Comparison of ENCODE assay signal across 38 cellular contexts in genomic region chr13:104017317-104017716, GRCh38.
"Had no signal": no experiment of that assay in that cellular context is flagged by ENCODE, and none has a peak within 500 bp of the region (broad histone marks: within the 10 kb centered on the region; RNA-seq: fewer than 3 reads in every experiment).

No MANE protein-coding gene starts in this region.

- H3K4me3 ChIP-seq: ascending aorta, cardiac muscle cell had no signal

- H3K9me3 Mint-ChIP-seq: activated B cell treated with CpG ODN at 0.5 μM for 24 hours; activated CD4-positive, alpha-beta T cell treated with anti-CD3 and anti-CD28 coated beads, Interleukin-2, amount 10 ng/mL, durations not matched to agents 24 days and 14 days; brain; central memory CD8-positive, alpha-beta T cell had no signal

- H3K36me3 Mint-ChIP-seq: activated CD4-positive, alpha-beta memory T cell treated with anti-CD3 and anti-CD28 coated beads for 36 hours; activated naive CD4-positive, alpha-beta T cell treated with anti-CD3 and anti-CD28 coated beads, Interleukin-2, amount 10 ng/mL, durations not matched to agents 7 days and 5 days; activated naive CD4-positive, alpha-beta T cell treated with anti-CD3 and anti-CD28 coated beads, Interleukin-2, amount 50 U/mL, for 24 hours; activated naive CD8-positive, alpha-beta T cell; activated naive CD8-positive, alpha-beta T cell treated with anti-CD3 and anti-CD28 coated beads, Interleukin-2, amount 10 ng/mL, durations not matched to agents 7 days and 5 days; brain had no signal

- H3K4me1 ChIP-seq: ascending aorta had no signal

- H3K36me3 ChIP-seq: ascending aorta, cardiac muscle cell had no signal

- H3K27ac ChIP-seq: ascending aorta, cardiac muscle cell, VCaP had no signal

- H3K27me3 ChIP-seq: ascending aorta, cardiac muscle cell had no signal

- ATAC-seq: activated CD8-positive, alpha-beta T cell treated with anti-CD3 and anti-CD28 coated beads for 36 hours; activated naive CD8-positive, alpha-beta T cell treated with anti-CD3 and anti-CD28 coated beads, Interleukin-2, amount 50 U/mL, for 24 hours; activated T-cell treated with anti-CD3 and anti-CD28 coated beads, Interleukin-2, amount 50 U/mL, for 4 hours; activated T-cell treated with anti-CD3 and anti-CD28 coated beads, Interleukin-2, amount 50 U/mL, for 72 hours; activated T-helper 17 cell treated with anti-CD3 and anti-CD28 coated beads, Interleukin-2, amount 50 U/mL, for 72 hours had no signal

- FAIRE-seq: bronchial epithelial cell, TTC549 had no signal

- H3K27me3 Mint-ChIP-seq: activated B cell treated with CpG ODN at 0.5 μM for 24 hours; activated CD4-positive, alpha-beta memory T cell treated with anti-CD3 and anti-CD28 coated beads for 36 hours; activated CD4-positive, alpha-beta T cell treated with anti-CD3 and anti-CD28 coated beads, Interleukin-2, amount 10 ng/mL, durations not matched to agents 24 days and 14 days; activated CD8-positive, alpha-beta T cell treated with anti-CD3 and anti-CD28 coated beads for 36 hours; activated naive CD4-positive, alpha-beta T cell treated with anti-CD3 and anti-CD28 coated beads, Interleukin-2, amount 10 ng/mL, durations not matched to agents 7 days and 5 days; activated naive CD4-positive, alpha-beta T cell treated with anti-CD3 and anti-CD28 coated beads, Interleukin-2, amount 50 U/mL, for 24 hours; activated naive CD8-positive, alpha-beta T cell; activated naive CD8-positive, alpha-beta T cell treated with anti-CD3 and anti-CD28 coated beads, Interleukin-2, amount 10 ng/mL, durations not matched to agents 7 days and 5 days; activated naive CD8-positive, alpha-beta T cell treated with anti-CD3 and anti-CD28 coated beads, Interleukin-2, amount 50 U/mL, for 24 hours; activated T-helper 17 cell treated with anti-CD3 and anti-CD28 coated beads, Interleukin-2, amount 50 U/mL, for 72 hours; brain; central memory CD8-positive, alpha-beta T cell had no signal

- H3K9me3 ChIP-seq: ascending aorta had no signal

- DNase-seq: activated B cell treated with CpG ODN at 0.5 μM for 24 hours; activated CD4-positive, alpha-beta memory T cell treated with anti-CD3 and anti-CD28 coated beads for 36 hours; activated CD4-positive, alpha-beta T cell treated with anti-CD3 and anti-CD28 coated beads for 4 hours; activated CD4-positive, alpha-beta T cell treated with anti-CD3 and anti-CD28 coated beads, Interleukin-2, amount 10 ng/mL, durations not matched to agents 24 days and 14 days; activated CD4-positive, alpha-beta T cell treated with anti-CD3 and anti-CD28 coated beads, Interleukin-2, amount 50 U/mL, for 1 hour; activated CD4-positive, alpha-beta T cell treated with anti-CD3 and anti-CD28 coated beads, Interleukin-2, amount 50 U/mL, for 4 hours; activated CD4-positive, CD25-positive, alpha-beta regulatory T cell treated with anti-CD3 and anti-CD28 coated beads, Interleukin-2, amount 50 U/mL, for 72 hours; activated CD8-positive, alpha-beta memory T cell treated with anti-CD3 and anti-CD28 coated beads, Interleukin-2, amount 50 U/mL, for 4 hours; activated CD8-positive, alpha-beta T cell treated with anti-CD3 and anti-CD28 coated beads for 36 hours; activated effector memory CD4-positive, alpha-beta T cell treated with Interleukin-2 at 50 U/mL for 16 hours; activated gamma-delta T cell; activated naive CD4-positive, alpha-beta T cell treated with anti-CD3 and anti-CD28 coated beads, Interleukin-2, amount 10 ng/mL, durations not matched to agents 7 days and 5 days; activated naive CD4-positive, alpha-beta T cell treated with Interleukin-2 at 50 U/mL for 16 hours; activated naive CD8-positive, alpha-beta T cell treated with anti-CD3 and anti-CD28 coated beads, Interleukin-2, amount 10 ng/mL, durations not matched to agents 7 days and 5 days; activated naive CD8-positive, alpha-beta T cell treated with anti-CD3 and anti-CD28 coated beads, Interleukin-2, amount 50 U/mL, for 24 hours; activated T-cell treated with anti-CD3 and anti-CD28 coated beads for 4 hours; activated T-cell treated with anti-CD3 and anti-CD28 coated beads, Interleukin-2, amount 50 U/mL, for 1 hour; activated T-cell treated with anti-CD3 and anti-CD28 coated beads, Interleukin-2, amount 50 U/mL, for 4 hours; activated T-cell treated with anti-CD3 and anti-CD28 coated beads, Interleukin-2, amount 50 U/mL, for 72 hours; amygdala; anterior cingulate cortex; caudate nucleus; cerebellar nuclear complex; T-helper 2 cell; T-helper 9 cell had no signal

- H3K4me1 Mint-ChIP-seq: activated B cell treated with CpG ODN at 0.5 μM for 24 hours; activated CD4-positive, alpha-beta T cell treated with anti-CD3 and anti-CD28 coated beads, Interleukin-2, amount 10 ng/mL, durations not matched to agents 24 days and 14 days; activated naive CD4-positive, alpha-beta T cell treated with anti-CD3 and anti-CD28 coated beads, Interleukin-2, amount 10 ng/mL, durations not matched to agents 7 days and 5 days; activated naive CD4-positive, alpha-beta T cell treated with anti-CD3 and anti-CD28 coated beads, Interleukin-2, amount 50 U/mL, for 24 hours; activated naive CD8-positive, alpha-beta T cell treated with anti-CD3 and anti-CD28 coated beads, Interleukin-2, amount 10 ng/mL, durations not matched to agents 7 days and 5 days; activated naive CD8-positive, alpha-beta T cell treated with anti-CD3 and anti-CD28 coated beads, Interleukin-2, amount 50 U/mL, for 24 hours; activated T-helper 17 cell treated with anti-CD3 and anti-CD28 coated beads, Interleukin-2, amount 50 U/mL, for 72 hours; central memory CD8-positive, alpha-beta T cell had no signal

- H3K4me3 Mint-ChIP-seq: activated B cell treated with CpG ODN at 0.5 μM for 24 hours; activated CD4-positive, alpha-beta memory T cell treated with anti-CD3 and anti-CD28 coated beads for 36 hours; activated CD4-positive, alpha-beta T cell treated with anti-CD3 and anti-CD28 coated beads, Interleukin-2, amount 10 ng/mL, durations not matched to agents 24 days and 14 days; activated CD8-positive, alpha-beta T cell treated with anti-CD3 and anti-CD28 coated beads for 36 hours; activated naive CD4-positive, alpha-beta T cell treated with anti-CD3 and anti-CD28 coated beads, Interleukin-2, amount 10 ng/mL, durations not matched to agents 7 days and 5 days; activated naive CD4-positive, alpha-beta T cell treated with anti-CD3 and anti-CD28 coated beads, Interleukin-2, amount 50 U/mL, for 24 hours; activated naive CD8-positive, alpha-beta T cell; activated naive CD8-positive, alpha-beta T cell treated with anti-CD3 and anti-CD28 coated beads, Interleukin-2, amount 10 ng/mL, durations not matched to agents 7 days and 5 days; activated naive CD8-positive, alpha-beta T cell treated with anti-CD3 and anti-CD28 coated beads, Interleukin-2, amount 50 U/mL, for 24 hours; activated T-cell treated with anti-CD3 and anti-CD28 coated beads, Interleukin-2, amount 50 U/mL, for 4 hours; activated T-cell treated with anti-CD3 and anti-CD28 coated beads, Interleukin-2, amount 50 U/mL, for 72 hours; activated T-helper 1 cell treated with anti-CD3 and anti-CD28 coated beads, Interleukin-12 subunit alpha, Interleukin-12 subunit beta, Interleukin-2, Interleukin-4 antibody, amounts not matched to agents 30 ng/mL and 10 ng/mL and 1 ng/mL, durations not matched to agents 14 hours and 24 hours and 36 hours; activated T-helper 17 cell treated with anti-CD3 and anti-CD28 coated beads, Interleukin-2, amount 50 U/mL, for 72 hours; brain; central memory CD8-positive, alpha-beta T cell; T-helper 1 cell treated with Interleukin-12 subunit alpha and Interleukin-12 subunit beta and Interleukin-4 antibody, amounts not matched to agents 30 μg/mL and 1 μg/mL, for 36 hours; T-helper 2 cell treated with Interferon-gamma antibody and Interleukin-4, amounts not matched to agents 5 μg/mL and 100 μg/mL, for 36 hours had no signal

- H3K27ac Mint-ChIP-seq: activated B cell treated with CpG ODN at 0.5 μM for 24 hours; activated CD4-positive, alpha-beta memory T cell treated with anti-CD3 and anti-CD28 coated beads for 36 hours; activated CD4-positive, alpha-beta T cell treated with anti-CD3 and anti-CD28 coated beads, Interleukin-2, amount 10 ng/mL, durations not matched to agents 24 days and 14 days; activated CD8-positive, alpha-beta T cell treated with anti-CD3 and anti-CD28 coated beads for 36 hours; activated naive CD4-positive, alpha-beta T cell treated with anti-CD3 and anti-CD28 coated beads, Interleukin-2, amount 10 ng/mL, durations not matched to agents 7 days and 5 days; activated naive CD4-positive, alpha-beta T cell treated with anti-CD3 and anti-CD28 coated beads, Interleukin-2, amount 50 U/mL, for 24 hours; activated naive CD8-positive, alpha-beta T cell; activated naive CD8-positive, alpha-beta T cell treated with anti-CD3 and anti-CD28 coated beads, Interleukin-2, amount 10 ng/mL, durations not matched to agents 7 days and 5 days; activated naive CD8-positive, alpha-beta T cell treated with anti-CD3 and anti-CD28 coated beads, Interleukin-2, amount 50 U/mL, for 24 hours; activated T-cell treated with anti-CD3 and anti-CD28 coated beads, Interleukin-2, amount 50 U/mL, for 72 hours; activated T-helper 1 cell treated with anti-CD3 and anti-CD28 coated beads, Interleukin-12 subunit alpha, Interleukin-12 subunit beta, Interleukin-2, Interleukin-4 antibody, amounts not matched to agents 30 ng/mL and 10 ng/mL and 1 ng/mL, durations not matched to agents 14 hours and 24 hours and 36 hours; activated T-helper 17 cell treated with anti-CD3 and anti-CD28 coated beads, Interleukin-2, amount 50 U/mL, for 72 hours; brain; T-helper 1 cell treated with Interleukin-12 subunit alpha and Interleukin-12 subunit beta and Interleukin-4 antibody, amounts not matched to agents 30 μg/mL and 1 μg/mL, for 36 hours; T-helper 2 cell treated with Interferon-gamma antibody and Interleukin-4, amounts not matched to agents 5 μg/mL and 100 μg/mL, for 36 hours had no signal
